In the genomic region with DNA sequence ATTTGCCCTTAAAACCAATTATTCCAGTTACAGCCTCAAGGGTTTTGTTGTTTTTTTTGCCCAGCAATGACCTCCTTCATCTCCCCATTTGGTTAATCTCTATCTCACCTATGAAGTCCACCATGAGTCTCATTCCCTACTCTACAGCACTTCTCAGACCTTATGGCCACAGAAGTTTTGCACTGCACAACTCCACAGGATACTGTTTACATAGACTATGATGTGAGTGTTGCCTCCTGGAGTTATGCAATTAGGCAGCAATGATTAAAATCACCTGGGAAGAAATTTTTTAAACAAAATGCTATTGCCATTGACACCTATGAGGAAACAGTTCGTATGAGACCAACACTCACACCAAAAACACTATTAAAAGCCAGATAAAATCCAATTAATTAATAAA, we compare ENCODE assay signal across 13 cellular contexts.
"Had no signal": no experiment of that assay in that cellular context is flagged by ENCODE, and none has a peak within 500 bp of the region (broad histone marks: within the 10 kb centered on the region; RNA-seq: fewer than 3 reads in every experiment).

No MANE protein-coding gene starts in this region.

- H3K27me3 ChIP-seq: MG63, Peyer's patch, SJCRH30 had no signal

- H3K27ac ChIP-seq: PC-9, Peyer's patch, SJCRH30 had no signal

- H3K4me1 ChIP-seq: Peyer's patch, SJCRH30 had no signal

- ATAC-seq: Right ventricle myocardium inferior had no signal

- H3K9me3 ChIP-seq: SJCRH30 had no signal

- H3K4me3 ChIP-seq: MG63, PC-9, Peyer's patch, SJCRH30 had no signal

- H3K4me2 ChIP-seq: PC-9 had no signal

- DNase-seq: MG63; NCI-H1417 treated with DMSO at 0.1 percent for 48 hours; NCI-H187 treated with DMSO at 0.1 percent for 48 hours; NCI-H2029 treated with DMSO at 0.1 percent for 48 hours; NCI-H2107; NCI-H510A; NCI-H524 treated with DMSO at 0.1 percent for 48 hours; NK-92 treated with Interleukin-12 subunit alpha and Interleukin-12 subunit beta, amount 100 ng/mL, for 24 hours; PC-9; T-helper 1 cell had no signal

- H2AFZ ChIP-seq: PC-9 had no signal
